8 cellular contexts compared by ENCODE assay signal in the genomic region with DNA sequence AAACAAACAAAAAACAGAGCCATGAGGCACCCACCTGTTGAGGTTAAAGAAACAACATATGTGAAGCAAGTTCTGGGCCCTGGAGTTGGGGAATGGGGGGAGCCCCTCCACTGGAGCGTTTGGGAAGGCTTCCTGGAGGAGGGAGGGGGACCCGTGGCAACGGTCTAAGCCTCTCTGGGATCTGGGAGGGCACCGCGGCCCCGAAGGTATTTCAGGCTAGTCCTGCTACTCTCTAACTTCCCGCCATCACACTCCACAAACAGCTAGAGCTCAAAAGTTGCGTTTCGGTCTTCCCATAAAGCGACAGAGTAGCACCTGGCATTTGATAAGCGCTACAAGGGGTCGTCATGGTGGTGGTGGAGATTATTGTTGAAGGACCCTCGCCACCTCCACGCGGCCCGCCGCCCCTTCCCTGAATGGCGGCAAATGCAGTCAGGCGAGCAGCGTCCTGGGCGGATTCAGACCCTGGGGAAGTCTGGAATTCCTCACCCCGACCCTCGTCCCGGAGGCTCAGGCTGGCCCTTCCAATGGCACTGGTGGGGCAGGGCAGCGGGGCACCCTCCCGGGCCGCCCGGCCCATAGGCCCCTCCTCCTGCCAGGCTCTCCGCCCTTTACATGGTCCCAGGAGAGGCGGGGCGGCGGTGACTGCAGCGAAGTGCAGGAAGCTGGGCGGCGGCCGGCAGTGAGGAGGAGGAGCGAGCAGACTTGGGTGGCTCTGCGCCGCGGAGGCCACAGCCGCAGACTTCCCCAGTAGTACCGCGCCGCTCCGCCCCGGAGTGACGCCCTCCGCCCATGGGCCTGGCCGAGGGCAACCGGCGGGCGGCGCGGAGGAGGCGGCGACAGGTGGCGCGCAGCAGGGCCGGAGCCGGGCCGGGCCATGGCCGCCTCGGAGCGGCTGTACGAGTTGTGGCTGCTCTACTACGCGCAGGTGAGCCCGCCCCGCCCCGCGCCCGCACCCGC. TPM values are rescaled to one million over a fixed set of nuclear protein-coding genes. Genes with fewer than 3 reads are reported as not detected.
A peak's percentile ranks its signal among the peaks of the same experiment; 100 is the strongest.
DNase-seq lines count a peak whose midpoint lies in the region; ATAC-seq and TF ChIP-seq lines count a peak whose summit lies in the region.

A gene with protein sequence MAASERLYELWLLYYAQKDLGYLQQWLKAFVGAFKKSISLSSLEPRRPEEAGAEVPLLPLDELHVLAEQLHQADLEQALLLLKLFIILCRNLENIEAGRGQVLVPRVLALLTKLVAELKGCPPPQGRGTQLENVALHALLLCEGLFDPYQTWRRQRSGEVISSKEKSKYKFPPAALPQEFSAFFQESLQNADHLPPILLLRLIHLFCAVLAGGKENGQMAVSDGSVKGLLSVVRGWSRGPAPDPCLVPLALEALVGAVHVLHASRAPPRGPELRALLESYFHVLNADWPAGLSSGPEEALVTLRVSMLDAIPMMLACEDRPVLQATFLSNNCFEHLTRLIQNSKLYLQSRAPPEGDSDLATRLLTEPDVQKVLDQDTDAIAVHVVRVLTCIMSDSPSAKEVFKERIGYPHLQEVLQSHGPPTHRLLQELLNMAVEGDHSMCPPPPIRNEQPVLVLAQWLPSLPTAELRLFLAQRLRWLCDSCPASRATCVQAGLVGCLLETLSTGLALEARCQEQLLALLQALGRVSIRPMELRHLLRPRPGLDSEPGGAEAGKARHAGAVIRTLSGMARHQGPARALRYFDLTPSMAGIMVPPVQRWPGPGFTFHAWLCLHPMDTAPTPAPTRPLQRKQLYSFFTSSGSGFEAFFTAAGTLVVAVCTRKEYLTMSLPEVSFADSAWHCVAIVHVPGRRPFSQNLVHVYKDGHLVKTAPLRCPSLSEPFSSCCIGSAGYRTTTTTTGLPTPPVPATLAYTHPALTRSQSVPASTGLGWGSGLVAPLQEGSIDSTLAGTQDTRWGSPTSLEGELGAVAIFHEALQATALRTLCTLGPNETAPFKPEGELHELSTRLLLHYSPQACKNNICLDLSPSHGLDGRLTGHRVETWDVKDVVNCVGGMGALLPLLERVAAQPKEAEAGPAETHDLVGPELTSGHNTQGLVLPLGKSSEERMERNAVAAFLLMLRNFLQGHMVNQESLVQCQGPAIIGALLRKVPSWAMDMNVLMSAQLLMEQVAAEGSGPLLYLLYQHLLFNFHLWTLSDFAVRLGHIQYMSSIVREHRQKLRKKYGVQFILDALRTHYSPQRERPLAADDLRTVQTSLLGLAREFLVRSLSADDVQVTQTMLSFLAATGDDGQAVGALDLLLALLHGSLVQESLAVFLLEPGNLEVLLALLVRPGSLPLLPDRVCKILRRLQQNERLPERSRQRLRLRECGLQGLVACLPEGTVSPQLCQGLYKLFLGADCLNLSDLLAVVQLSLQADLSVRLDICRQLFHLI (N-terminal part only) (plus strand): TSS at position 682 of the 960 bp plus-strand sequence. CDS start 196 bp downstream, at position 878.

- in situ Hi-C loops in KBM-7 (cut with MboI; ENCODE audit: low pct_unique_long_range_greater_than_20kb, low sequenced_read_pairs) = no loop called here
- in situ Hi-C loops in Panc1 (cut with HindIII; ENCODE audit: low pct_unique_long_range_greater_than_20kb, low sequenced_read_pairs) = no loop called here

- no peaks in the 10 kb centered on the region for H3K9me3 Mint-ChIP-seq in activated T-cell treated with anti-CD3 and anti-CD28 coated beads, Interleukin-2, amount 50 U/mL, for 4 hours

- H3K27ac ChIP-seq in Panc1 (ENCODE audit: low read length) = peak within 1 kb of the TSS; percentile 89
- H3K27ac ChIP-seq in esophagus muscularis mucosa (replicated peaks in 1 of 4) = peak within 1 kb of the TSS; percentile 84 to 94 (median 89)

- peaks cover 10% of the 10 kb centered on the region for H3K36me3 Mint-ChIP-seq in activated T-cell treated with anti-CD3 and anti-CD28 coated beads, Interleukin-2, amount 50 U/mL, for 4 hours (ENCODE audit: insufficient read depth)

- no peak for TF ChIP-seq EP300 in esophagus muscularis mucosa (IDR thresholded peaks at IDR 0.05)

- 2% methylated on average over 30 of the region's 73 CpGs for WGBS in esophagus muscularis mucosa

- no peaks in the 10 kb centered on the region for H3K27me3 ChIP-seq in Panc1 (ENCODE audit: control insufficient read depth, insufficient read depth, low read length)
- H3K27me3 ChIP-seq in esophagus muscularis mucosa = no peaks in the 10 kb centered on the region

- H3K4me1 Mint-ChIP-seq in activated T-cell treated with anti-CD3 and anti-CD28 coated beads, Interleukin-2, amount 50 U/mL, for 4 hours (ENCODE audit: low read depth) = peaks cover 63% of the 10 kb centered on the region

- H3K36me3 ChIP-seq in Panc1 (ENCODE audit: control insufficient read depth, insufficient read depth, low read length) (peaks cover 3% of the 10 kb centered on the region), esophagus muscularis mucosa (no peaks in the 10 kb centered on the region)

- peak; percentile 61 for TF ChIP-seq POLR2A in esophagus muscularis mucosa (IDR thresholded peaks at IDR 0.05; ENCODE audit: low read depth)

- DNase-seq in DMS79 (lab: John Stamatoyannopoulos, UW) (peak; percentile 42), KBM-7 (peak; percentile 96), Panc1 (ENCODE audit: low read depth, low spot score) (peak; percentile 33), esophagus muscularis mucosa (ENCODE audit: extremely low spot score) (peak; percentile 98), myocyte (ENCODE audit: low read depth) (peak; percentile 92)
- peak; percentile 94 for DNase-seq in activated T-cell treated with anti-CD3 and anti-CD28 coated beads, Interleukin-2, amount 50 U/mL, for 4 hours
- peak; percentile 93 to 97 for DNase-seq in stimulated activated CD8-positive, alpha-beta memory T cell treated with anti-CD3 and anti-CD28 coated beads, Interleukin-7, amount 100 ng/mL, for 4 hours (ENCODE audit: low read depth in 2 of 2)

- H3K4me3 ChIP-seq in Panc1 (ENCODE audit: low read depth in 2 of 2, low read length in 2 of 2) = peak within 1 kb of the TSS; percentile 61 to 73
- H3K4me3 ChIP-seq in esophagus muscularis mucosa = peak within 1 kb of the TSS; percentile 58 to 88 (median 77)

- CTCF ChIA-PET in Panc1 (lab: Charles Lee) = interaction anchor here (1.0 kb wide), 1 partner anchor 70 kb away, joined by 4 read pairs; no protein-coding TSS in a partner anchor

- peak; percentile 79 for ATAC-seq in GM21723 (IDR thresholded peaks at IDR 0.05; ENCODE audit: unreplicated experiment)
- ATAC-seq in Panc1 = peak; percentile 92
- peak; percentile 85 to 86 for ATAC-seq in activated T-cell treated with anti-CD3 and anti-CD28 coated beads, Interleukin-2, amount 50 U/mL, for 4 hours

- TF ChIP-seq CTCF in Panc1 (IDR thresholded peaks at IDR 0.05) (no peak), esophagus muscularis mucosa (IDR thresholded peaks at IDR 0.05) (peak; percentile 5 to 20 (median 19))

- peak within 1 kb of the TSS; percentile 85 for H3K4me3 Mint-ChIP-seq in activated T-cell treated with anti-CD3 and anti-CD28 coated beads, Interleukin-2, amount 50 U/mL, for 4 hours

- no peaks in the 10 kb centered on the region for H3K27me3 Mint-ChIP-seq in activated T-cell treated with anti-CD3 and anti-CD28 coated beads, Interleukin-2, amount 50 U/mL, for 4 hours (ENCODE audit: low read depth)

- H3K9me3 ChIP-seq in Panc1 (ENCODE audit: control insufficient read depth, insufficient read depth, low read depth, low read length) (no peaks in the 10 kb centered on the region), esophagus muscularis mucosa (no peaks in the 10 kb centered on the region)

- POLR2A ChIA-PET in Panc1 (lab: Charles Lee) = no interaction called here

- H3K4me1 ChIP-seq in Panc1 (ENCODE audit: control insufficient read depth, insufficient read depth, low read length) (peaks cover 9% of the 10 kb centered on the region), esophagus muscularis mucosa (peaks cover 47 to 73% (median 66%) of the 10 kb centered on the region in 4 donors)

- no TSS peak for BruUV-seq in Panc1 (replicated peaks; lab: Mats Ljungman, UMichigan)

- intact Hi-C loops in Panc1 (cut with micrococcal nuclease; ENCODE audit: unreplicated experiment) (no loop called here), esophagus muscularis mucosa (cut with DNase I) (loop anchor here (5.0 kb wide), 1 partner anchor 42 kb away; no protein-coding TSS in a partner anchor)

RNA-seq across cellular contexts. Expression of the gene that starts here (rescaled TPM):
- total RNA-seq in Panc1 (2021; ENCODE audit: unreplicated experiment) (38.8 TPM), esophagus muscularis mucosa (10 to 100 TPM; 16.6 to 22.1 (median 21.2) TPM), myocyte (2.3 and 4.4 TPM in 2 replicates)
- 46.2 TPM for polyA plus RNA-seq in Panc1 (2012; ENCODE audit: insufficient read length)
- 10 to 100 TPM; 75.5 to 86.9 (median 80.7) TPM for total RNA-seq in activated T-cell treated with anti-CD3 and anti-CD28 coated beads, Interleukin-2, amount 50 U/mL, for 4 hours
- 4.0 TPM for polyA plus RNA-seq in myocyte (2012)

Comparison
In these comparisons a context has a peak if more than half of its experiments do, and no peak if none do; other contexts are left out.
1. Peak in every context shown above with its lines: DNase-seq, ATAC-seq, H3K4me3 ChIP-seq and H3K27ac ChIP-seq.
2. DNase-seq: peak in every context shown above with its lines; median percentile 98 in esophagus muscularis mucosa; 96 in KBM-7; 95 in stimulated activated CD8-positive, alpha-beta memory T cell treated with anti-CD3 and anti-CD28 coated beads, Interleukin-7, amount 100 ng/mL, for 4 hours; 94 in activated T-cell treated with anti-CD3 and anti-CD28 coated beads, Interleukin-2, amount 50 U/mL, for 4 hours; 92 in myocyte; 42 in DMS79; 33 in Panc1.